Comparison of ENCODE assay signal across 8 cellular contexts in genomic region chr12:92505373-92506340, GRCh38.
DNase-seq lines count a peak whose midpoint lies in the region; ATAC-seq and TF ChIP-seq lines count a peak whose summit lies in the region.

No MANE protein-coding gene starts in this region.

- H3K4me1 ChIP-seq in OCI-LY7 (ENCODE audit: insufficient read depth, low read length, poor library complexity, severe bottlenecking), result peaks cover 53% of the 10 kb centered on the region
- peaks cover 39% of the 10 kb centered on the region for H3K4me1 ChIP-seq in adipocyte (ENCODE audit: control insufficient read depth, insufficient read depth, low read length)

- no peaks in the 10 kb centered on the region for H4K20me1 ChIP-seq in OCI-LY7 (ENCODE audit: insufficient read depth, low read length)

- peak; percentile 31 for ATAC-seq in GM19467 (IDR thresholded peaks at IDR 0.05; ENCODE audit: unreplicated experiment)

- POLR2A ChIA-PET in OCI-LY7 (lab: Charles Lee), result interaction anchor here (0.6 to 9.9 kb wide), 27 partner anchors 8 to 1831 kb away, joined by 3 to 170 read pairs (median 7); partner anchors contain the start of gene BTG1

- H3K36me3 ChIP-seq in OCI-LY7 (ENCODE audit: insufficient read depth, low read length) (no peaks in the 10 kb centered on the region; the same call in 1 of the 2 replicates), adipocyte (ENCODE audit: control insufficient read depth, insufficient read depth, low read length, severe bottlenecking) (no peaks in the 10 kb centered on the region)

- no peaks in the 10 kb centered on the region for H3K27me3 ChIP-seq in adipocyte (replicated peaks; ENCODE audit: control insufficient read depth, insufficient read depth, low read length)

- H3K27ac ChIP-seq in OCI-LY7 (ENCODE audit: low read depth, low read length, poor library complexity, severe bottlenecking), result peak overlapping the region; percentile 79

- H3K79me2 ChIP-seq in OCI-LY7 (ENCODE audit: insufficient read depth, low read depth, low read length), result no peaks in the 10 kb centered on the region

- H3K4me2 ChIP-seq in OCI-LY7 (ENCODE audit: low read length), result peak overlapping the region; percentile 76

- H2AFZ ChIP-seq in OCI-LY7 (ENCODE audit: low read length), result peak overlapping the region; percentile 95

- peak overlapping the region; percentile 71 for H3K9ac ChIP-seq in adipocyte (ENCODE audit: low read length)

- H3K9me3 ChIP-seq in OCI-LY7 (ENCODE audit: low read length) (peaks cover 9% of the 10 kb centered on the region; the same call in 1 of the 2 replicates), adipocyte (ENCODE audit: control insufficient read depth, low read length) (no peaks in the 10 kb centered on the region)

- DNase-seq in AG10803 (ENCODE audit: low read depth) (peak; percentile 24), OCI-LY7 (ENCODE audit: low spot score) (peak; percentile 73), adipocyte (ENCODE audit: low read depth) (peak; percentile 60), iPS-NIHi7 (ENCODE audit: extremely low spot score) (peak; percentile 20), KG1 (lab: John Stamatoyannopoulos, UW) (no peak), GM13977 (ENCODE audit: low spot score) (no peak)
- DNase-seq in stimulated activated CD4-positive, alpha-beta T cell treated with anti-CD3 and anti-CD28 coated beads, Interleukin-12 subunit alpha, Interleukin-12 subunit beta, amount 100 ng/mL, for 24 hours (ENCODE audit: low read depth in 2 of 2), result peak; percentile 35 to 59

- CTCF ChIA-PET in OCI-LY7 (lab: Charles Lee; ENCODE audit: unreplicated experiment), result interaction anchor here (0.6 kb wide), 1 partner anchor 372 kb away, joined by 9 read pairs; no protein-coding TSS in a partner anchor

- no peak for TF ChIP-seq CTCF in AG10803 (conservative IDR thresholded peaks at IDR 0.05; ENCODE audit: low read length)
- no peak for TF ChIP-seq CTCF in OCI-LY7 (conservative IDR thresholded peaks at IDR 0.05; ENCODE audit: low read length)
- TF ChIP-seq CTCF in GM13977 (IDR thresholded peaks at IDR 0.05; ENCODE audit: extremely low read depth, insufficient read depth, missing control alignments), result no peak

- in situ Hi-C loops in GM13977 (cut with MboI; ENCODE audit: low pct_unique_long_range_greater_than_20kb, low sequenced_read_pairs, unreplicated experiment), result loop anchor here (10.0 kb wide), 1 partner anchor 59 kb away; no protein-coding TSS in a partner anchor

- H3K4me3 ChIP-seq in AG10803 (ENCODE audit: low read length) (peak overlapping the region; percentile 3), OCI-LY7 (ENCODE audit: low read depth, low read length, poor library complexity, severe bottlenecking) (peak overlapping the region; percentile 55), adipocyte (ENCODE audit: low read length) (peak overlapping the region; percentile 64)

- BruUV-seq in OCI-LY7 (replicated peaks; lab: Mats Ljungman, UMichigan), result no TSS peak

- H3K9me2 ChIP-seq in OCI-LY7 (ENCODE audit: insufficient read depth, low read length), result no peaks in the 10 kb centered on the region

- intact Hi-C loops in OCI-LY7 (cut with micrococcal nuclease; ENCODE audit: unreplicated experiment), result loop anchor here (2.0 kb wide), 1 partner anchor 39 kb away; no protein-coding TSS in a partner anchor

Comparison
In these comparisons a context has a peak if more than half of its experiments do, and no peak if none do; other contexts are left out.
1. DNase-seq: peak in AG10803 (single experiment), OCI-LY7 (single experiment), adipocyte (single experiment), iPS-NIHi7 (single experiment) and stimulated activated CD4-positive, alpha-beta T cell treated with anti-CD3 and anti-CD28 coated beads, Interleukin-12 subunit alpha, Interleukin-12 subunit beta, amount 100 ng/mL, for 24 hours (2 of 2); none in KG1 (single experiment) and GM13977 (single experiment).
2. H3K4me3 ChIP-seq: peak in every context shown above with its lines; median percentile 64 in adipocyte; 55 in OCI-LY7; 3 in AG10803.